12 cellular contexts compared by ENCODE assay signal in the genomic region with DNA sequence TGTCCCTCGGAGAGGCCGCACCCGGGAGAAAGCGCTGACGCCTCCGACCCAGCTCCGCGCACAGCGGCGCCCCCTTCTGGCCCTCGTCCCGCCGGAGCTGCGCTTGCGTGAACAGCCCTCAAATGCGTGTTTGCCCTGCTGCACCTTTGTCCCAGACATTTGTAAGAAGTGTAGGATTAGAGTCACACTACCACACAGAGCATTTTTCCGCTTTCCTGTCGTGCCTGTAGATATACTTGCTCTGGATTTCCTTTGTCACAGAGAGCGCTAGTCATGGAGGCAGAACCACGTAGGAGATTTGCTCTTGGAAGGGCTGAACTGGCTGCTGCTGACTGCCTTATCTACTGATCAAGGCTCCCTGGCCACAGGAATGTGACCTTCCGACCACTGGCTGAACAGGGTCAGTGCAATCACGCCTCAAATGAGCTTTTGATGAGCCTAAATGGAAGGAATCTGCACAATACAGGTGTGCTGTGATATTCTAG.
DNase-seq lines count a peak whose midpoint lies in the region; ATAC-seq and TF ChIP-seq lines count a peak whose summit lies in the region.
"Had no signal": no experiment of that assay in that cellular context is flagged by ENCODE, and none has a peak within 500 bp of the region (broad histone marks: within the 10 kb centered on the region; RNA-seq: fewer than 3 reads in every experiment).

No MANE protein-coding gene starts in this region.

- 2% methylated on average over 20 of the region's 22 CpGs for WGBS in smooth muscle cell (ENCODE audit: low lambda C conversion rate)

- no peaks in the 10 kb centered on the region for H3K36me3 Mint-ChIP-seq in activated CD8-positive, alpha-beta memory T cell treated with anti-CD3 and anti-CD28 coated beads, Interleukin-2, amount 10 ng/mL, durations not matched to agents 7 days and 5 days

- H3K27ac ChIP-seq in OCI-LY7 (ENCODE audit: low read depth, low read length, poor library complexity, severe bottlenecking): no peak overlapping the region
- no peak overlapping the region for H3K27ac ChIP-seq in smooth muscle cell (ENCODE audit: low read depth)
- H3K27ac ChIP-seq: epithelial cell of prostate, HL-60 had no signal

- no peak overlapping the region for H3K4me2 ChIP-seq in OCI-LY7 (ENCODE audit: low read length)
- H3K4me2 ChIP-seq in smooth muscle cell: no peak overlapping the region

- BruUV-seq in OCI-LY7 (replicated peaks; lab: Mats Ljungman, UMichigan): no TSS peak

- peak; percentile 41; the same call in 1 of the 2 replicates for TF ChIP-seq CTCF in OCI-LY7 (conservative IDR thresholded peaks at IDR 0.05; ENCODE audit: low read length)
- TF ChIP-seq CTCF in smooth muscle cell (IDR thresholded peaks at IDR 0.05; ENCODE audit: borderline replicate concordance, insufficient read depth, poor library complexity, severe bottlenecking): peak; percentile 40

- H3K27ac Mint-ChIP-seq in activated CD8-positive, alpha-beta memory T cell treated with anti-CD3 and anti-CD28 coated beads, Interleukin-2, amount 10 ng/mL, durations not matched to agents 7 days and 5 days: no peak overlapping the region

- H3K4me3 ChIP-seq in OCI-LY7 (ENCODE audit: low read depth, low read length, poor library complexity, severe bottlenecking) (no peak overlapping the region), smooth muscle cell (no peak overlapping the region)

- no peaks in the 10 kb centered on the region for H3K36me3 ChIP-seq in OCI-LY7 (ENCODE audit: insufficient read depth, low read length)
- H3K36me3 ChIP-seq in smooth muscle cell (ENCODE audit: low read depth): no peaks in the 10 kb centered on the region

- H3K4me3 Mint-ChIP-seq in activated CD8-positive, alpha-beta memory T cell treated with anti-CD3 and anti-CD28 coated beads, Interleukin-2, amount 10 ng/mL, durations not matched to agents 7 days and 5 days: no peak overlapping the region

- no peaks in the 10 kb centered on the region for H3K4me1 ChIP-seq in OCI-LY7 (ENCODE audit: insufficient read depth, low read length, poor library complexity, severe bottlenecking)
- H3K4me1 ChIP-seq in smooth muscle cell (ENCODE audit: low read depth): peaks cover 4% of the 10 kb centered on the region

- H3K9me3 Mint-ChIP-seq in activated CD8-positive, alpha-beta memory T cell treated with anti-CD3 and anti-CD28 coated beads, Interleukin-2, amount 10 ng/mL, durations not matched to agents 7 days and 5 days (ENCODE audit: low read depth): no peaks in the 10 kb centered on the region

- CTCF ChIA-PET in activated CD8-positive, alpha-beta memory T cell treated with anti-CD3 and anti-CD28 coated beads, Interleukin-2, amount 10 ng/mL, durations not matched to agents 7 days and 5 days (lab: Charles Lee): no interaction called here
- CTCF ChIA-PET in OCI-LY7 (lab: Charles Lee; ENCODE audit: unreplicated experiment): no interaction called here

- H3K27me3 Mint-ChIP-seq in activated CD8-positive, alpha-beta memory T cell treated with anti-CD3 and anti-CD28 coated beads, Interleukin-2, amount 10 ng/mL, durations not matched to agents 7 days and 5 days: no peaks in the 10 kb centered on the region

- no peaks in the 10 kb centered on the region for H4K20me1 ChIP-seq in OCI-LY7 (ENCODE audit: insufficient read depth, low read length)
- no peaks in the 10 kb centered on the region for H4K20me1 ChIP-seq in smooth muscle cell (ENCODE audit: low read depth)

- no peaks in the 10 kb centered on the region for H3K9me3 ChIP-seq in OCI-LY7 (ENCODE audit: low read length)
- H3K9me3 ChIP-seq in smooth muscle cell (replicated peaks; ENCODE audit: low read depth): no peaks in the 10 kb centered on the region

- no peaks in the 10 kb centered on the region for H3F3A ChIP-seq in smooth muscle cell (ENCODE audit: low read depth)

- intact Hi-C loops in OCI-LY7 (cut with micrococcal nuclease; ENCODE audit: unreplicated experiment): no loop called here
- intact Hi-C loops in head of caudate nucleus (cut with DNase I): no loop called here

- no peaks in the 10 kb centered on the region for H3K9me2 ChIP-seq in OCI-LY7 (ENCODE audit: insufficient read depth, low read length)

- POLR2A ChIA-PET in OCI-LY7 (lab: Charles Lee): interaction anchor here (1.7 kb wide), 1 partner anchor 8 kb away, joined by 4 read pairs; no protein-coding TSS in a partner anchor

- H3K79me2 ChIP-seq in OCI-LY7 (ENCODE audit: insufficient read depth, low read depth, low read length) (no peaks in the 10 kb centered on the region), smooth muscle cell (ENCODE audit: low read depth) (no peaks in the 10 kb centered on the region)

- H3K9ac ChIP-seq in smooth muscle cell (ENCODE audit: low read depth): no peak overlapping the region

- H3K4me1 Mint-ChIP-seq in activated CD8-positive, alpha-beta memory T cell treated with anti-CD3 and anti-CD28 coated beads, Interleukin-2, amount 10 ng/mL, durations not matched to agents 7 days and 5 days: no peaks in the 10 kb centered on the region

- H2AFZ ChIP-seq in OCI-LY7 (ENCODE audit: low read length) (no peak overlapping the region), smooth muscle cell (ENCODE audit: low read depth) (no peak overlapping the region)

- DNase-seq in activated CD8-positive, alpha-beta memory T cell treated with anti-CD3 and anti-CD28 coated beads, Interleukin-2, amount 50 U/mL, for 48 hours: peak; percentile 58
- no peak for DNase-seq in activated CD8-positive, alpha-beta memory T cell treated with anti-CD3 and anti-CD28 coated beads, Interleukin-2, amount 10 ng/mL, durations not matched to agents 7 days and 5 days
- DNase-seq in OCI-LY7 (ENCODE audit: low spot score) (no peak), head of caudate nucleus (peak in 27 of 42 donors; percentile 4 to 56 (median 23)), smooth muscle cell (lab: John Stamatoyannopoulos, UW; ENCODE audit: unreplicated experiment) (no peak), SK-N-DZ (ENCODE audit: low spot score) (no peak), NCI-H146 treated with DMSO at 0.1 percent for 48 hours (lab: John Stamatoyannopoulos, UW; ENCODE audit: unreplicated experiment) (no peak)
- no peak for DNase-seq in stimulated activated naive CD4-positive, alpha-beta T cell treated with Interleukin-2 at 50 U/mL for 16 hours (lab: John Stamatoyannopoulos, UW)
- DNase-seq: activated CD4-positive, CD25-positive, alpha-beta regulatory T cell; AML-193 had no signal

- ATAC-seq in activated CD8-positive, alpha-beta memory T cell treated with anti-CD3 and anti-CD28 coated beads, Interleukin-2, amount 10 ng/mL, durations not matched to agents 7 days and 5 days: no peak

- peaks cover 37% of the 10 kb centered on the region for H3K27me3 ChIP-seq in smooth muscle cell (ENCODE audit: low read depth)

Comparison
In these comparisons a context has a peak if more than half of its experiments do, and no peak if none do; other contexts are left out.
1. DNase-seq: peak in activated CD8-positive, alpha-beta memory T cell treated with anti-CD3 and anti-CD28 coated beads, Interleukin-2, amount 50 U/mL, for 48 hours (single experiment) and head of caudate nucleus (27 of 42); none in activated CD8-positive, alpha-beta memory T cell treated with anti-CD3 and anti-CD28 coated beads, Interleukin-2, amount 10 ng/mL, durations not matched to agents 7 days and 5 days (single experiment), OCI-LY7 (single experiment), smooth muscle cell (single experiment), stimulated activated naive CD4-positive, alpha-beta T cell treated with Interleukin-2 at 50 U/mL for 16 hours (single experiment), SK-N-DZ (single experiment) and NCI-H146 treated with DMSO at 0.1 percent for 48 hours (single experiment).